8 cellular contexts compared by ENCODE assay signal in the genomic region with DNA sequence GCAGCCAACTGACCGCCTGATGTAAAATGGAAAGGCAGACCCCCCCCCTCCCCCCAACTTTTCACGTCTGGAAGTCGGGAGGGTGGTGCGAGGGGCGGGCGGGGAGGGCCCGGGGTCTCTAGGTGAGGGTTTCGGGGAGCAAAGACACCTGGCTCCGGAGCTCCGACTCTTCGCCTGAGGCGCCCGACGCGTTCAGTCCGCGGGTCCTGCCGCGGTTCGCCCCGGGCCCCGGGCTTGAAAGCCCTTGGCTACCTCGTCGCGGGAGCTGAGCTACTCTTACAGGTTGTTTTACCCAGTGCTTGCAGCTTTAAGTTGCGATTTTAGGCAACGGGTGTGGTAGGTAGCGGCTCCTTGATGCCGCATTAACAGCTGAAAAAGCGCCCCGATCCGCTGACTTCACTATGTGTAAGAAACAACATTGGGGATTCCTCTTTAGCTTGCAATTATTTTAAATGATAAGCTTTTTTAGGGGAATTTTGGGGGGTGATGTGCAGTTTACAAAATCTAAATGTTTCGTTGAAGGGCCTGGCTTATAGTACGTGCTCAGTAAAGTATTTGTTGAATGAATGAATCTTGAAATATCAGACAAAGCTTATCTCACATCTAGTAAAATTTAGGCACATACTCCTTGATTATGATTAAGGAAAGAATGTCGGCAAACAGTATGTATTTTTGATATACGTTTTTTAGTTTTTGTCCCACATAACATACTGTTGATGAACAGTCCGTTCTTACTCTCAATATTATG. TPM values are rescaled to one million over a fixed set of nuclear protein-coding genes. Genes with fewer than 3 reads are reported as not detected.
DNase-seq lines count a peak whose midpoint lies in the region; ATAC-seq and TF ChIP-seq lines count a peak whose summit lies in the region.

No MANE protein-coding gene starts in this region.

- H3K4me1 ChIP-seq in neural progenitor cell: peaks cover 8% of the 10 kb centered on the region

- H3K9ac ChIP-seq in neural progenitor cell: peak overlapping the region; percentile 67

- no peaks in the 10 kb centered on the region for H3K27me3 ChIP-seq in neural progenitor cell

- H3K4me2 ChIP-seq in neural progenitor cell: peak overlapping the region; percentile 78

- DNase-seq in NB4 (ENCODE audit: low read depth): peak; percentile 72
- peak; percentile 67 to 76 for DNase-seq in activated T-cell treated with anti-CD3 and anti-CD28 coated beads, Interleukin-2, amount 50 U/mL, for 72 hours
- DNase-seq in fibroblast of peridontal ligament (ENCODE audit: extremely low read depth): peak; percentile 25
- DNase-seq in neural progenitor cell (ENCODE audit: low spot score): peak; percentile 75
- no peak for DNase-seq in inferior parietal cortex (ENCODE audit: extremely low spot score)
- no peak for DNase-seq in 8988T

- peak overlapping the region; percentile 92 for H3K27ac Mint-ChIP-seq in activated T-cell treated with anti-CD3 and anti-CD28 coated beads, Interleukin-2, amount 50 U/mL, for 72 hours
- H3K27ac Mint-ChIP-seq in neural progenitor cell: peak overlapping the region; percentile 90

- no peak for TF ChIP-seq POLR2A in NB4 (IDR thresholded peaks at IDR 0.05; ENCODE audit: extremely low read depth, insufficient read length)

- H3K36me3 ChIP-seq in neural progenitor cell: no peaks in the 10 kb centered on the region

- no peaks in the 10 kb centered on the region for H3K9me3 Mint-ChIP-seq in activated T-cell treated with anti-CD3 and anti-CD28 coated beads, Interleukin-2, amount 50 U/mL, for 72 hours
- H3K9me3 Mint-ChIP-seq in neural progenitor cell: peaks cover 3% of the 10 kb centered on the region

- peaks cover 51% of the 10 kb centered on the region for H3K79me2 ChIP-seq in neural progenitor cell (ENCODE audit: low read depth)

- ATAC-seq in GM19455 (IDR thresholded peaks at IDR 0.05; ENCODE audit: unreplicated experiment): peak; percentile 12
- peak; percentile 35 to 51 for ATAC-seq in activated T-cell treated with anti-CD3 and anti-CD28 coated beads, Interleukin-2, amount 50 U/mL, for 72 hours (replicated peaks in 1 of 2)

- H3K27me3 Mint-ChIP-seq in activated T-cell treated with anti-CD3 and anti-CD28 coated beads, Interleukin-2, amount 50 U/mL, for 72 hours (ENCODE audit: low read depth): no peaks in the 10 kb centered on the region
- no peaks in the 10 kb centered on the region for H3K27me3 Mint-ChIP-seq in neural progenitor cell (ENCODE audit: insufficient read depth, low read depth)

- H3K27ac ChIP-seq in C4-2B: peak overlapping the region; percentile 95
- peak overlapping the region; percentile 96 for H3K27ac ChIP-seq in neural progenitor cell

- peak overlapping the region; percentile 78 for H2AFZ ChIP-seq in neural progenitor cell (replicated peaks)

- peak overlapping the region; percentile 84 for H3K4me3 ChIP-seq in NB4 (ENCODE audit: low read depth, low read length)
- peak overlapping the region; percentile 82 for H3K4me3 ChIP-seq in neural progenitor cell

- H3K9me3 ChIP-seq in neural progenitor cell (ENCODE audit: low read depth): no peaks in the 10 kb centered on the region

- peaks cover 8% of the 10 kb centered on the region for H4K20me1 ChIP-seq in neural progenitor cell (ENCODE audit: low read depth)

- TF ChIP-seq CTCF in C4-2B (conservative IDR thresholded peaks at IDR 0.05) (no peak), NB4 (IDR thresholded peaks at IDR 0.05; ENCODE audit: low read depth, low read length) (no peak), neural progenitor cell (IDR thresholded peaks at IDR 0.05) (no peak)

- H3F3A ChIP-seq in neural progenitor cell (ENCODE audit: low read depth): peaks cover 15% of the 10 kb centered on the region

- peaks cover 10 to 17% of the 10 kb centered on the region in 2 donors for H3K36me3 Mint-ChIP-seq in activated T-cell treated with anti-CD3 and anti-CD28 coated beads, Interleukin-2, amount 50 U/mL, for 72 hours (ENCODE audit: insufficient read depth in 2 of 2)
- H3K36me3 Mint-ChIP-seq in neural progenitor cell: peaks cover 3% of the 10 kb centered on the region

- H3K4me1 Mint-ChIP-seq in activated T-cell treated with anti-CD3 and anti-CD28 coated beads, Interleukin-2, amount 50 U/mL, for 72 hours (ENCODE audit: low read depth): peaks cover 54% of the 10 kb centered on the region
- peaks cover 15% of the 10 kb centered on the region for H3K4me1 Mint-ChIP-seq in neural progenitor cell

- peak overlapping the region; percentile 77 to 94 for H3K4me3 Mint-ChIP-seq in activated T-cell treated with anti-CD3 and anti-CD28 coated beads, Interleukin-2, amount 50 U/mL, for 72 hours
- peak overlapping the region; percentile 98 for H3K4me3 Mint-ChIP-seq in neural progenitor cell

RNA-seq across cellular contexts. Expression of a gene that starts 0.8 kb away (rescaled TPM):
- 100 to 1,000 TPM; 147 to 151 TPM for total RNA-seq in activated T-cell treated with anti-CD3 and anti-CD28 coated beads, Interleukin-2, amount 50 U/mL, for 72 hours
- total RNA-seq in neural progenitor cell (ENCODE audit: low replicate concordance): 52.8 and 79.9 TPM in 2 replicates

Comparison
In these comparisons a context has a peak if more than half of its experiments do, and no peak if none do; other contexts are left out.
1. DNase-seq: peak in NB4 (single experiment), activated T-cell treated with anti-CD3 and anti-CD28 coated beads, Interleukin-2, amount 50 U/mL, for 72 hours (2 of 2), fibroblast of peridontal ligament (single experiment) and neural progenitor cell (single experiment); none in inferior parietal cortex (single experiment) and 8988T (single experiment).